ENCODE assay signal across 8 cellular contexts in the genomic region with DNA sequence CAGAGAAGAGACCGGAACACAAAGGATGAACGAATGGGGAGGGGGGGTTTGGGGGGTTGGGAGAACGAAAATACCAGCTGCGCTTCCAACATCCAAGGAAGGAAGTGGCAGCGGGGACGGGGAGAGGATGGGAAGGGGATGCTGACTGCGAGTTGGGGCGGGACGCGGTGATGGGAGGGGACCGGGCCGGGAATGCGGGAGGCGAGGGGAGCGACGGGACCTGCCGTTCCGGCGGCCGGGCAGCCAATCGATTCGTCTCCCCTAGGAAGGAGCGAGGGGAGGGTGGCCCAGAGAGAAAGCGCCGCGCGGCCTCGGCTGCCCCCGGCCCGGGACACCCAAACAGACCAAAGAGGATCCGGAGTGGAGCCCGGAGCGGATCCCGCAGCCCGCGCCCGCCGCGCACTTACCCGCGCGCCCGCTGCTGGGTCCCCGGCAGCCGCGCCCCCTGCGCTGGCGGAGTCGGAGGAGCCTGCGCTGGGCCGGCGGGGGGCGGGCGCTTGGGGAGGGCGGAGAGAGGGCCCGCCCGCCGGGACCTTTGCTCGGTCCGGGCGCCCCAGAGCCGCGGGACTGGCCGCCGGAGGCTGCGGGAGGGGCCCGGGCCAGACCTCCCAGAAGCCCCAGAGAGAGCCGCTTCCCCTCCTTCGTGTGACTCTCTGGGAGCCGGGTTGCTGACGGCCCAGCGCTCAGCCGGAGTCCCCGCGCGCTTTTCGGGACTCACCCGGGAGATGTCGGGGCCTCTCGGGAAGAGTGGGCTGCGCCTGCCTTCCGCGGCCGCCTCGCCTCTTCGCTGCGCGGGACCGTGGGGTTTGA. TPM values are rescaled to one million over a fixed set of nuclear protein-coding genes. Genes with fewer than 3 reads are reported as not detected.
A peak's percentile ranks its signal among the peaks of the same experiment; 100 is the strongest.
DNase-seq lines count a peak whose midpoint lies in the region; ATAC-seq and TF ChIP-seq lines count a peak whose summit lies in the region.

A gene (minus strand): TSS at position 476 of the 810 bp plus-strand sequence. CDS start 7,690 bp downstream, outside the sequence.

- H3K36me3 Mint-ChIP-seq in activated CD4-positive, alpha-beta T cell treated with anti-CD3 and anti-CD28 coated beads for 36 hours (ENCODE audit: low read depth), result no peaks in the 10 kb centered on the region
- no peaks in the 10 kb centered on the region for H3K36me3 Mint-ChIP-seq in activated naive CD4-positive, alpha-beta T cell treated with anti-CD3 and anti-CD28 coated beads for 36 hours (ENCODE audit: low read depth)
- no peaks in the 10 kb centered on the region for H3K36me3 Mint-ChIP-seq in nephron progenitor cell (ENCODE audit: low read depth)

- H3K9me3 Mint-ChIP-seq in activated CD4-positive, alpha-beta T cell treated with anti-CD3 and anti-CD28 coated beads for 36 hours (ENCODE audit: low read depth), result no peaks in the 10 kb centered on the region
- no peaks in the 10 kb centered on the region for H3K9me3 Mint-ChIP-seq in activated naive CD4-positive, alpha-beta T cell treated with anti-CD3 and anti-CD28 coated beads for 36 hours
- H3K9me3 Mint-ChIP-seq in nephron progenitor cell, result no peaks in the 10 kb centered on the region

- TF ChIP-seq CTCF in nephron progenitor cell (IDR thresholded peaks at IDR 0.05) (no peak), uterus (IDR thresholded peaks at IDR 0.05) (no peak)

- no peaks in the 10 kb centered on the region for H3K27me3 ChIP-seq in uterus

- H3K4me3 Mint-ChIP-seq in activated CD4-positive, alpha-beta T cell treated with anti-CD3 and anti-CD28 coated beads for 36 hours, result peak within 1 kb of the TSS; percentile 78
- peak within 1 kb of the TSS; percentile 85 for H3K4me3 Mint-ChIP-seq in activated naive CD4-positive, alpha-beta T cell treated with anti-CD3 and anti-CD28 coated beads for 36 hours
- H3K4me3 Mint-ChIP-seq in nephron progenitor cell, result peak within 1 kb of the TSS; percentile 90

- H3K27ac Mint-ChIP-seq in activated CD4-positive, alpha-beta T cell treated with anti-CD3 and anti-CD28 coated beads for 36 hours, result peak within 1 kb of the TSS; percentile 85
- H3K27ac Mint-ChIP-seq in activated naive CD4-positive, alpha-beta T cell treated with anti-CD3 and anti-CD28 coated beads for 36 hours, result peak within 1 kb of the TSS; percentile 88
- peak within 1 kb of the TSS; percentile 64 for H3K27ac Mint-ChIP-seq in nephron progenitor cell

- H3K9me3 ChIP-seq in uterus, result no peaks in the 10 kb centered on the region

- H3K27me3 Mint-ChIP-seq in activated CD4-positive, alpha-beta T cell treated with anti-CD3 and anti-CD28 coated beads for 36 hours, result peaks cover 41% of the 10 kb centered on the region
- peaks cover 41% of the 10 kb centered on the region for H3K27me3 Mint-ChIP-seq in activated naive CD4-positive, alpha-beta T cell treated with anti-CD3 and anti-CD28 coated beads for 36 hours (ENCODE audit: low read depth)
- peaks cover 44% of the 10 kb centered on the region for H3K27me3 Mint-ChIP-seq in nephron progenitor cell (ENCODE audit: low read depth, poor library complexity)

- no peaks in the 10 kb centered on the region for H3K36me3 ChIP-seq in uterus

- H3K27ac ChIP-seq in uterus, result peak within 1 kb of the TSS; percentile 91 to 93

- no peaks in the 10 kb centered on the region for H3K4me1 ChIP-seq in uterus

- CTCF ChIA-PET in activated CD4-positive, alpha-beta T cell treated with anti-CD3 and anti-CD28 coated beads for 36 hours (lab: Charles Lee), result interaction anchor here (0.7 to 1.6 kb wide), 7 partner anchors 12 to 341 kb away, joined by 3 to 5 read pairs (median 4); no protein-coding TSS in a partner anchor
- CTCF ChIA-PET in activated naive CD4-positive, alpha-beta T cell treated with anti-CD3 and anti-CD28 coated beads for 36 hours (lab: Charles Lee), result interaction anchor here (1.0 to 1.6 kb wide), 2 partner anchors 12 to 55 kb away, joined by 3 to 5 read pairs; no protein-coding TSS in a partner anchor

- H3K4me3 ChIP-seq in uterus, result peak within 1 kb of the TSS; percentile 71 to 77

- peak; percentile 62 for DNase-seq in activated CD4-positive, alpha-beta T cell treated with anti-CD3 and anti-CD28 coated beads for 36 hours
- no peak for DNase-seq in activated CD4-positive, alpha-beta T cell treated with anti-CD3 and anti-CD28 coated beads for 1 hour
- DNase-seq in NCI-H510A (lab: John Stamatoyannopoulos, UW), result peak; percentile 46
- DNase-seq in activated naive CD4-positive, alpha-beta T cell treated with anti-CD3 and anti-CD28 coated beads for 36 hours, result peak; percentile 43
- DNase-seq in foreskin melanocyte, result peak; percentile 53
- peak; percentile 78 for DNase-seq in nephron progenitor cell
- DNase-seq in uterus, result peak; percentile 62 to 73

- POLR2A ChIA-PET in activated CD4-positive, alpha-beta T cell treated with anti-CD3 and anti-CD28 coated beads for 36 hours (lab: Charles Lee), result interaction anchor here (0.5 kb wide), 1 partner anchor 144 kb away, joined by 9 read pairs; no protein-coding TSS in a partner anchor

- peak; percentile 52 for ATAC-seq in activated CD4-positive, alpha-beta T cell treated with anti-CD3 and anti-CD28 coated beads for 36 hours
- peak; percentile 71 for ATAC-seq in HG02642 (IDR thresholded peaks at IDR 0.05; ENCODE audit: poor library complexity, unreplicated experiment)

- intact Hi-C loops in activated CD4-positive, alpha-beta T cell treated with anti-CD3 and anti-CD28 coated beads for 36 hours (cut with DNase I, micrococcal nuclease), result loop anchor here (1.0 to 10.0 kb wide), 5 partner anchors 182 to 1382 kb away; a partner anchor contains a TSS
- intact Hi-C loops in activated naive CD4-positive, alpha-beta T cell treated with anti-CD3 and anti-CD28 coated beads for 36 hours (cut with micrococcal nuclease), result loop anchor here (5.0 to 10.0 kb wide), 2 partner anchors 320 to 1382 kb away; no protein-coding TSS in a partner anchor
- intact Hi-C loops in uterus (cut with DNase I; ENCODE audit: low total_unique reads), result no loop called here

- H3K4me1 Mint-ChIP-seq in activated CD4-positive, alpha-beta T cell treated with anti-CD3 and anti-CD28 coated beads for 36 hours, result peaks cover 33% of the 10 kb centered on the region
- H3K4me1 Mint-ChIP-seq in activated naive CD4-positive, alpha-beta T cell treated with anti-CD3 and anti-CD28 coated beads for 36 hours (ENCODE audit: low read depth), result peaks cover 33% of the 10 kb centered on the region
- H3K4me1 Mint-ChIP-seq in nephron progenitor cell, result peaks cover 26% of the 10 kb centered on the region

- peak in 1 of 2 donors; percentile 48 for TF ChIP-seq POLR2A in uterus (IDR thresholded peaks at IDR 0.05)

RNA-seq across cellular contexts. Expression of the gene that starts here (rescaled TPM):
- total RNA-seq in activated CD4-positive, alpha-beta T cell treated with anti-CD3 and anti-CD28 coated beads for 36 hours, result 1 to 10 TPM; 6.2 to 8.5 TPM
- 1 to 10 TPM; 6.8 to 6.9 TPM for total RNA-seq in activated naive CD4-positive, alpha-beta T cell treated with anti-CD3 and anti-CD28 coated beads for 36 hours
- total RNA-seq in uterus, result 10 to 100 TPM; 10.8 to 25.5 (median 20.8) TPM
